In the genomic region with DNA sequence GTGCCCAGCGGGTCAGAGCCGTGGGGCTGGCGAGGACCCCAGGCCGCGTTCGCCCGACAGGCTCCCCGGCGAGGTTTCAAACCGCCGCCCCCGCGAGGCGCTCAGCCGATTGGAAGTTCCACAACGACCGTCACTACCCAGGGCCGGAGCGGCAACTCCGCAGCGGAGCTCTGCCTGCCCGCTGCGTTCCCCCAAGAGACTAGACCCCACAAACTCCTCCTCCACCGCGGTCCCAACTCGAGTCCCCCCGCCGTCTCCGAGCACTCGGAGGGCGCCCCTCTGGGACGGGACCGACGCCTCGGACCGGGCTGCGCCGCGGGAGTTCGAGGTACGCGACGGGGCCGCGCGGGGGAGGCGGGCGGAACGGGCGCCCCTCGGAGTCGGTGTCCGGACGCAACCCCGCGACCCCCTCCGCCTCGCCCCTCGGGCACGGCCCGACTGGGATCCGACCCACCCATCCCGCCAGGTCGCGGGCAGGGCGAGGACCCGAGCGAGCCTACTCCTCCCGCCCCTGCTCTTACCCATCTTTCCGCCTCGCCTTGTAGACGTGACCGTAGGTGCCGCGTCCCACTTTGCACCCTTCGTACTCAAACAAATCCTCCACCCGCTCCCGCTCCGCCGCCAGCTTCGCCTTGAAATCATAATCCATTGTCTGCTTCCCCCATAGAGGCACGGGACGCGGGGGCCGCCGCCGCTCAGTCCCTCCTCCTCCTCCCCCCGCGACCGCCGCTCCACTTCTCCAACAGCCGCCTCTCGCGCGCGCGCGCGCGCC, we compare ENCODE assay signal across 8 cellular contexts. TPM values are rescaled to one million over a fixed set of nuclear protein-coding genes. Genes with fewer than 3 reads are reported as not detected.
DNase-seq lines count a peak whose midpoint lies in the region; ATAC-seq and TF ChIP-seq lines count a peak whose summit lies in the region.

No MANE protein-coding gene starts in this region.

- 0 to 1% methylated on average over 40 to 62 of the region's 100 CpGs for WGBS in tibial nerve, 2 donors

- H3K27me3 Mint-ChIP-seq in CD14-positive monocyte (ENCODE audit: low read depth in 3 of 3): peaks cover 0 to 2% (median 0%) of the 10 kb centered on the region in 3 donors
- H3K27me3 Mint-ChIP-seq in osteocyte (ENCODE audit: unreplicated experiment): no peaks in the 10 kb centered on the region

- DNase-seq in CD14-positive monocyte (ENCODE audit: low spot score) (peak; percentile 57), HPDE6-E6E7 (ENCODE audit: extremely low spot score) (peak; percentile 9), head of caudate nucleus (peak; percentile 13 to 79 (median 56)), osteocyte (ENCODE audit: extremely low spot score, unreplicated experiment) (peak; percentile 87), tibial nerve (ENCODE audit: low spot score in 2 of 2) (peak; percentile 25 to 26)
- peak; percentile 69 to 72 for DNase-seq in activated naive CD4-positive, alpha-beta T cell treated with anti-CD3 and anti-CD28 coated beads, Interleukin-2, amount 50 U/mL, for 72 hours (ENCODE audit: low spot score in 2 of 2)

- no peak for TF ChIP-seq CTCF in CD14-positive monocyte (IDR thresholded peaks at IDR 0.05)
- TF ChIP-seq CTCF in osteocyte (IDR thresholded peaks at IDR 0.05): no peak
- no peak for TF ChIP-seq CTCF in tibial nerve (IDR thresholded peaks at IDR 0.05)

- H3K36me3 ChIP-seq in tibial nerve: no peaks in the 10 kb centered on the region

- peaks cover 0 to 30% (median 3%) of the 10 kb centered on the region in 4 donors for H3K4me1 ChIP-seq in tibial nerve

- peak; percentile 20 for ATAC-seq in GM19397 (IDR thresholded peaks at IDR 0.05; ENCODE audit: unreplicated experiment)
- peak; percentile 11 to 12 for ATAC-seq in activated naive CD4-positive, alpha-beta T cell treated with anti-CD3 and anti-CD28 coated beads, Interleukin-2, amount 50 U/mL, for 72 hours

- H3K9me3 Mint-ChIP-seq in CD14-positive monocyte: peaks cover 0 to 1% (median 0%) of the 10 kb centered on the region in 7 donors
- H3K9me3 Mint-ChIP-seq in activated naive CD4-positive, alpha-beta T cell treated with anti-CD3 and anti-CD28 coated beads, Interleukin-2, amount 50 U/mL, for 72 hours: no peaks in the 10 kb centered on the region
- H3K9me3 Mint-ChIP-seq in osteocyte (ENCODE audit: unreplicated experiment): peaks cover 4% of the 10 kb centered on the region

- peak overlapping the region; percentile 83 to 98 (median 88) for H3K4me3 ChIP-seq in tibial nerve

- H3K36me3 Mint-ChIP-seq in CD14-positive monocyte: peaks cover 0 to 2% of the 10 kb centered on the region in 2 donors
- H3K36me3 Mint-ChIP-seq in activated naive CD4-positive, alpha-beta T cell treated with anti-CD3 and anti-CD28 coated beads, Interleukin-2, amount 50 U/mL, for 72 hours: peaks cover 10 to 12% of the 10 kb centered on the region in 2 donors
- no peaks in the 10 kb centered on the region for H3K36me3 Mint-ChIP-seq in osteocyte (ENCODE audit: unreplicated experiment)

- intact Hi-C loops in CD14-positive monocyte (cut with micrococcal nuclease) (loop anchor here (2.0 to 5.0 kb wide), 3 partner anchors 48 to 143 kb away; a partner anchor contains a TSS), head of caudate nucleus (cut with DNase I) (loop anchor here (1.0 to 10.0 kb wide), 4 partner anchors 60 to 290 kb away; a partner anchor contains a TSS)

- no peak for TF ChIP-seq EP300 in tibial nerve (IDR thresholded peaks at IDR 0.05)

- H3K4me1 Mint-ChIP-seq in CD14-positive monocyte (peaks cover 43% of the 10 kb centered on the region), osteocyte (ENCODE audit: unreplicated experiment) (peaks cover 27% of the 10 kb centered on the region)

- peak overlapping the region; percentile 91 to 98 (median 96) for H3K27ac ChIP-seq in tibial nerve

- H3K4me3 Mint-ChIP-seq in CD14-positive monocyte (peak overlapping the region; percentile 98 to 100), osteocyte (ENCODE audit: unreplicated experiment) (peak overlapping the region; percentile 99)

- H3K27me3 ChIP-seq in tibial nerve: no peaks in the 10 kb centered on the region

- peak overlapping the region; percentile 98 to 100 (median 99) for H3K27ac Mint-ChIP-seq in CD14-positive monocyte
- peak overlapping the region; percentile 96 to 98 for H3K27ac Mint-ChIP-seq in activated naive CD4-positive, alpha-beta T cell treated with anti-CD3 and anti-CD28 coated beads, Interleukin-2, amount 50 U/mL, for 72 hours
- H3K27ac Mint-ChIP-seq in osteocyte (ENCODE audit: unreplicated experiment): peak overlapping the region; percentile 99

- TF ChIP-seq POLR2A in Raji (IDR thresholded peaks at IDR 0.05; ENCODE audit: insufficient read depth, low read depth, low read length) (peak; percentile 24; the same call in 1 of the 2 replicates), tibial nerve (IDR thresholded peaks at IDR 0.05) (no peak)

- H3K9me3 ChIP-seq in tibial nerve: peaks cover 0 to 3% (median 0%) of the 10 kb centered on the region in 4 donors

RNA-seq across cellular contexts. Expression of a gene that starts 0.6 kb away (rescaled TPM):
- 1 to 10 TPM; 2.7 to 3.9 TPM for polyA plus RNA-seq in CD14-positive monocyte
- total RNA-seq in activated naive CD4-positive, alpha-beta T cell treated with anti-CD3 and anti-CD28 coated beads, Interleukin-2, amount 50 U/mL, for 72 hours: 10 to 100 TPM; 14.3 to 17.9 TPM
- total RNA-seq in osteocyte: 29.9 and 32.4 TPM in 2 replicates
- 10 to 100 TPM; 18.6 to 29.3 (median 24.3) TPM for total RNA-seq in tibial nerve

RNA-seq across cellular contexts. Expression of a gene that starts 59.9 kb away (rescaled TPM):
- 10 to 100 TPM; 35.0 to 45.3 TPM for polyA plus RNA-seq in CD14-positive monocyte
- total RNA-seq in activated naive CD4-positive, alpha-beta T cell treated with anti-CD3 and anti-CD28 coated beads, Interleukin-2, amount 50 U/mL, for 72 hours: 10 to 100 TPM; 78.0 to 83.7 TPM
- total RNA-seq in osteocyte: 34.0 and 38.7 TPM in 2 replicates
- 10 to 100 TPM; 61.8 to 95.0 (median 81.8) TPM for total RNA-seq in tibial nerve

Comparison
In these comparisons a context has a peak if more than half of its experiments do, and no peak if none do; other contexts are left out.
1. Peak in every context shown above with its lines: DNase-seq, ATAC-seq, H3K4me3 ChIP-seq and H3K27ac ChIP-seq.
2. DNase-seq: peak in every context shown above with its lines; median percentile 87 in osteocyte; 70 in activated naive CD4-positive, alpha-beta T cell treated with anti-CD3 and anti-CD28 coated beads, Interleukin-2, amount 50 U/mL, for 72 hours; 57 in CD14-positive monocyte; 56 in head of caudate nucleus; 26 in tibial nerve; 9 in HPDE6-E6E7.